1 cellular context compared by ENCODE assay signal in the genomic region with DNA sequence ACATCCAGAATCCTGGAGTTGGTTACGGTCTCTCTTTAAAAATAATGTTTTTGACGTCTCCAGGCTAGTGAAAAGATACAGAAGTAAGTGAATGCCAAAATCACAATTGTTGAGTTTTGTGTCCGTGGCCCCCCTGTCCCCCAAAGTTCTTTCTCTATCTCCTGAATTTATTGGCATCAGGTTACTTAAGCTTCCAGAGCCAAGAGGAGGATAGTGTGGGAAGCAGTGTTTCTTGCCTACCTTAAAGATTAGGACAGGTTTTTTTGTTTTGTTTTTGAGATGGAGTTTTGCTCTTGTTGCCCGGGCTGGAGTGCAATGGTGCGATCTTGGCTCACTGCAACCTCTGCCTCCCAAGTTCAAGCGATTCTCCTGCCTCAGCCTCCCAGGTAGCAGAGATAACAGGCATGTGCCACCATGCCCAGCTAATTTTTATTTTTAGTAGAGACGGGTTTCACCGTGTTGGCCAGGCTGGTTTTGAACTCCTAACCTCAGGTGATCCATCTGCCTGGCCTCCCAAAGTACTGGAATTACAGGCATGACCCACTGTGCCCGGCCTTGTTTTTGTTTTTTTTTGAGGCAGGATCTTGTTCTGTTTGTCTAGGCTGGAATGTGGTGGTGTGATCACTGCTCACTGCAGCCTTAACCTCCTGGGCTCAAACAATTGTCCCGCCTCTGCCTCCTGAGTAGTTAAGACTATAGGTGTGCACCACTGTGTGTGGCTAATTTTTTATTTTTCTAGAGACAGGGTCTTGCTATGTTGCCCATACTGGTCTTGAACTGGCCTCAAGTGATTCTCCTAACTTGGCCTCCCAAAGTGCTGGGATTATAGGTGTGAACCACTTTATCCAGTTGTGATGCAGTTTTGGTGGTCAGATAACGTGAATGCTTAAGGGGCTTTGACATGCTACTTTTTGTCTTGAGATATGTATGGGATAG.
TF ChIP-seq lines count a peak whose summit lies in the region.

No MANE protein-coding gene starts in this region.

TF ChIP-seq in HepG2, 621 proteins besides CTCF, POLR2A, EP300 and RAD21 (continued from another document):
- TF ChIP-seq ZNF362 (CRISPR knock-in tag; IDR thresholded peaks at IDR 0.05; ENCODE audit: borderline replicate concordance) (peak; percentile 67; the same call in 1 of the 2 replicates), SOX5 (CRISPR knock-in tag; IDR thresholded peaks at IDR 0.05; ENCODE audit: borderline replicate concordance) (0 out of 2 replicates have a peak, but pooled peaks have one; percentile 23), TEAD3 (CRISPR knock-in tag; optimal IDR thresholded peaks at IDR 0.05; ENCODE audit: borderline replicate concordance) (peak; percentile 89), GATAD1 (CRISPR knock-in tag; IDR thresholded peaks at IDR 0.05) (0 out of 2 replicates have a peak, but pooled peaks have one; percentile 19), ZNF773 (CRISPR knock-in tag; IDR thresholded peaks at IDR 0.05; ENCODE audit: borderline replicate concordance) (no peak), FOXP4 (CRISPR knock-in tag; IDR thresholded peaks at IDR 0.05) (peak; percentile 50; the same call in 1 of the 2 replicates), SALL1 (CRISPR knock-in tag; IDR thresholded peaks at IDR 0.05) (peak; percentile 23; the same call in 1 of the 2 replicates), SAP130 (CRISPR knock-in tag; IDR thresholded peaks at IDR 0.05; ENCODE audit: low read depth) (peak; percentile 19; the same call in 1 of the 2 replicates), ZNF501 (CRISPR knock-in tag; IDR thresholded peaks at IDR 0.05) (0 out of 2 replicates have a peak, but pooled peaks have one; percentile 45), POGK (CRISPR knock-in tag; conservative IDR thresholded peaks at IDR 0.05) (0 out of 2 replicates have a peak, but pooled peaks have one; percentile 26), RBM22 (optimal IDR thresholded peaks at IDR 0.05; ENCODE audit: low read length) (peak; percentile 63), ZNF710 (CRISPR knock-in tag; IDR thresholded peaks at IDR 0.05; ENCODE audit: borderline replicate concordance) (0 out of 2 replicates have a peak, but pooled peaks have one; percentile 34), KDM2A (CRISPR knock-in tag; IDR thresholded peaks at IDR 0.05; ENCODE audit: borderline replicate concordance, low read depth) (0 out of 2 replicates have a peak, but pooled peaks have one; percentile 21)
- TF ChIP-seq, protein P1, sequence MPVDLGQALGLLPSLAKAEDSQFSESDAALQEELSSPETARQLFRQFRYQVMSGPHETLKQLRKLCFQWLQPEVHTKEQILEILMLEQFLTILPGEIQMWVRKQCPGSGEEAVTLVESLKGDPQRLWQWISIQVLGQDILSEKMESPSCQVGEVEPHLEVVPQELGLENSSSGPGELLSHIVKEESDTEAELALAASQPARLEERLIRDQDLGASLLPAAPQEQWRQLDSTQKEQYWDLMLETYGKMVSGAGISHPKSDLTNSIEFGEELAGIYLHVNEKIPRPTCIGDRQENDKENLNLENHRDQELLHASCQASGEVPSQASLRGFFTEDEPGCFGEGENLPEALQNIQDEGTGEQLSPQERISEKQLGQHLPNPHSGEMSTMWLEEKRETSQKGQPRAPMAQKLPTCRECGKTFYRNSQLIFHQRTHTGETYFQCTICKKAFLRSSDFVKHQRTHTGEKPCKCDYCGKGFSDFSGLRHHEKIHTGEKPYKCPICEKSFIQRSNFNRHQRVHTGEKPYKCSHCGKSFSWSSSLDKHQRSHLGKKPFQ (CRISPR knock-in tag; IDR thresholded peaks at IDR 0.05; ENCODE audit: insufficient replicate concordance) = peak; percentile 60
- TF ChIP-seq, protein P2, sequence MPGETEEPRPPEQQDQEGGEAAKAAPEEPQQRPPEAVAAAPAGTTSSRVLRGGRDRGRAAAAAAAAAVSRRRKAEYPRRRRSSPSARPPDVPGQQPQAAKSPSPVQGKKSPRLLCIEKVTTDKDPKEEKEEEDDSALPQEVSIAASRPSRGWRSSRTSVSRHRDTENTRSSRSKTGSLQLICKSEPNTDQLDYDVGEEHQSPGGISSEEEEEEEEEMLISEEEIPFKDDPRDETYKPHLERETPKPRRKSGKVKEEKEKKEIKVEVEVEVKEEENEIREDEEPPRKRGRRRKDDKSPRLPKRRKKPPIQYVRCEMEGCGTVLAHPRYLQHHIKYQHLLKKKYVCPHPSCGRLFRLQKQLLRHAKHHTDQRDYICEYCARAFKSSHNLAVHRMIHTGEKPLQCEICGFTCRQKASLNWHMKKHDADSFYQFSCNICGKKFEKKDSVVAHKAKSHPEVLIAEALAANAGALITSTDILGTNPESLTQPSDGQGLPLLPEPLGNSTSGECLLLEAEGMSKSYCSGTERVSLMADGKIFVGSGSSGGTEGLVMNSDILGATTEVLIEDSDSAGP (CRISPR knock-in tag; IDR thresholded peaks at IDR 0.05; ENCODE audit: borderline replicate concordance) = no peak
- TF ChIP-seq, protein P3, sequence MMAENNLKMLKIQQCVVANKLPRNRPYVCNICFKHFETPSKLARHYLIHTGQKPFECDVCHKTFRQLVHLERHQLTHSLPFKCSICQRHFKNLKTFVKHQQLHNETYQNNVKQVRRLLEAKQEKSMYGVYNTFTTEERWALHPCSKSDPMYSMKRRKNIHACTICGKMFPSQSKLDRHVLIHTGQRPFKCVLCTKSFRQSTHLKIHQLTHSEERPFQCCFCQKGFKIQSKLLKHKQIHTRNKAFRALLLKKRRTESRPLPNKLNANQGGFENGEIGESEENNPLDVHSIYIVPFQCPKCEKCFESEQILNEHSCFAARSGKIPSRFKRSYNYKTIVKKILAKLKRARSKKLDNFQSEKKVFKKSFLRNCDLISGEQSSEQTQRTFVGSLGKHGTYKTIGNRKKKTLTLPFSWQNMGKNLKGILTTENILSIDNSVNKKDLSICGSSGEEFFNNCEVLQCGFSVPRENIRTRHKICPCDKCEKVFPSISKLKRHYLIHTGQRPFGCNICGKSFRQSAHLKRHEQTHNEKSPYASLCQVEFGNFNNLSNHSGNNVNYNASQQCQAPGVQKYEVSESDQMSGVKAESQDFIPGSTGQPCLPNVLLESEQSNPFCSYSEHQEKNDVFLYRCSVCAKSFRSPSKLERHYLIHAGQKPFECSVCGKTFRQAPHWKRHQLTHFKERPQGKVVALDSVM (CRISPR knock-in tag; IDR thresholded peaks at IDR 0.05) = peak; percentile 51; the same call in 1 of the 2 replicates
